35 cellular contexts compared by ENCODE assay signal in the genomic region with DNA sequence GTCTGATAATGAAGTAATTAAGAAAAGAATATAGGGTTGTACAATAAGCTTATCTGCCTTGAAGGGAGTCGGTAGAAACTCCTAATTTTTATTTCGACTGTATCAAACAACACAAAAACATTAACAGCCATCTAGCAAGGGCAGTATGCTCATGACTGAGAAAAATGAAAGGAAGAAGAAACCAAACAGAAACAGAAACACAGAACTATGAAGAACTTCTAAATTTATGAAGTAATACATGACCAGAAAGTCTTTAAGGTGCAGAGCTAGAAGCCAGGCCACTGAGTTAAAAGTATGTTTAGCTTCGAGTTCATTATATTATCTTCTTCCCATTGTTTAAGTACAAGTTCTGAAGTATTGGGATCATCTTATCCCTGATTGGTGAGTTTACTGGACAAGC.
"Had no signal": no experiment of that assay in that cellular context is flagged by ENCODE, and none has a peak within 500 bp of the region (broad histone marks: within the 10 kb centered on the region; RNA-seq: fewer than 3 reads in every experiment).

No MANE protein-coding gene starts in this region.

- H3K4me2 ChIP-seq: SK-N-SH had no signal

- DNase-seq: activated B cell treated with CpG ODN at 0.5 μM for 24 hours; activated CD4-positive, alpha-beta memory T cell treated with anti-CD3 and anti-CD28 coated beads, Interleukin-2, amount 10 ng/mL, durations not matched to agents 7 days and 5 days; activated CD4-positive, alpha-beta T cell treated with anti-CD3 and anti-CD28 coated beads for 4 hours; activated CD4-positive, alpha-beta T cell treated with anti-CD3 and anti-CD28 coated beads, Interleukin-2, amount 50 U/mL, for 1 hour; activated CD4-positive, CD25-positive, alpha-beta regulatory T cell treated with anti-CD3 and anti-CD28 coated beads, Interleukin-2, amount 50 U/mL, for 72 hours; activated effector memory CD4-positive, alpha-beta T cell treated with anti-CD3 and anti-CD28 coated beads, Interleukin-2, amount 50 U/mL, for 16 hours; activated naive CD4-positive, alpha-beta T cell; activated naive CD4-positive, alpha-beta T cell treated with anti-CD3 and anti-CD28 coated beads, Interleukin-2, amount 50 U/mL, for 16 hours; activated naive CD8-positive, alpha-beta T cell treated with anti-CD3 and anti-CD28 coated beads for 36 hours; activated T-cell treated with anti-CD3 and anti-CD28 coated beads, Interleukin-2, amount 50 U/mL, for 1 hour; activated T-cell treated with anti-CD3 and anti-CD28 coated beads, Interleukin-2, amount 50 U/mL, for 72 hours; amniotic stem cell; aorta; brain microvascular endothelial cell; central memory CD4-positive, alpha-beta T cell; NCI-H1105; NCI-H1417 treated with DMSO at 0.1 percent for 48 hours; NCI-H187 treated with DMSO at 0.1 percent for 48 hours; NCI-H2081; NCI-H2171 treated with DMSO at 0.1 percent for 48 hours; NCI-H2227 treated with DMSO at 0.1 percent for 48 hours; NCI-H446; NCI-H510A treated with DMSO at 0.1 percent for 48 hours; NCI-H526 treated with DMSO at 0.1 percent for 48 hours; NCI-H82; PC-3; Peyer's patch; RPMI8226; SHP77 treated with DMSO at 0.1 percent for 48 hours; SK-N-SH; T-helper 17 cell had no signal

- FAIRE-seq: colon had no signal

- H3K36me3 ChIP-seq: brain microvascular endothelial cell, Peyer's patch, SJSA1 had no signal

- H3K4me1 ChIP-seq: Peyer's patch, SJSA1 had no signal

- H3K27ac ChIP-seq: brain microvascular endothelial cell, Peyer's patch, SJSA1, VCaP had no signal

- H3K9ac ChIP-seq: SK-N-SH had no signal

- H3K4me3 ChIP-seq: Peyer's patch, SJSA1 had no signal

- H3K9me3 Mint-ChIP-seq: activated B cell treated with CpG ODN at 0.5 μM for 24 hours; activated CD4-positive, alpha-beta memory T cell treated with anti-CD3 and anti-CD28 coated beads, Interleukin-2, amount 10 ng/mL, durations not matched to agents 7 days and 5 days; activated naive CD8-positive, alpha-beta T cell treated with anti-CD3 and anti-CD28 coated beads for 36 hours; activated T-helper 17 cell treated with anti-CD3 and anti-CD28 coated beads, Interleukin-2, amount 50 U/mL, for 72 hours had no signal

- H3K36me3 Mint-ChIP-seq: activated naive CD8-positive, alpha-beta T cell treated with anti-CD3 and anti-CD28 coated beads for 36 hours had no signal

- H3K27me3 ChIP-seq: brain microvascular endothelial cell, Peyer's patch, SJSA1 had no signal

- H3K27me3 Mint-ChIP-seq: activated B cell treated with CpG ODN at 0.5 μM for 24 hours; activated CD4-positive, alpha-beta memory T cell treated with anti-CD3 and anti-CD28 coated beads, Interleukin-2, amount 10 ng/mL, durations not matched to agents 7 days and 5 days; activated naive CD8-positive, alpha-beta T cell treated with anti-CD3 and anti-CD28 coated beads for 36 hours; activated T-helper 17 cell treated with anti-CD3 and anti-CD28 coated beads, Interleukin-2, amount 50 U/mL, for 72 hours; T-helper 17 cell had no signal

- H3K27ac Mint-ChIP-seq: activated B cell treated with CpG ODN at 0.5 μM for 24 hours; activated CD4-positive, alpha-beta memory T cell treated with anti-CD3 and anti-CD28 coated beads, Interleukin-2, amount 10 ng/mL, durations not matched to agents 7 days and 5 days; activated naive CD8-positive, alpha-beta T cell treated with anti-CD3 and anti-CD28 coated beads for 36 hours; activated T-cell treated with anti-CD3 and anti-CD28 coated beads, Interleukin-2, amount 50 U/mL, for 72 hours; activated T-helper 17 cell treated with anti-CD3 and anti-CD28 coated beads, Interleukin-2, amount 50 U/mL, for 72 hours; T-helper 17 cell had no signal

- H3K4me1 Mint-ChIP-seq: activated B cell treated with CpG ODN at 0.5 μM for 24 hours; activated CD4-positive, alpha-beta memory T cell treated with anti-CD3 and anti-CD28 coated beads, Interleukin-2, amount 10 ng/mL, durations not matched to agents 7 days and 5 days; activated naive CD8-positive, alpha-beta T cell treated with anti-CD3 and anti-CD28 coated beads for 36 hours; activated T-helper 17 cell treated with anti-CD3 and anti-CD28 coated beads, Interleukin-2, amount 50 U/mL, for 72 hours; T-helper 17 cell had no signal

- H3K9me3 ChIP-seq: Peyer's patch, SJSA1, SK-N-SH had no signal

- ATAC-seq: activated T-cell treated with anti-CD3 and anti-CD28 coated beads, Interleukin-2, amount 50 U/mL, for 72 hours; activated T-helper 17 cell treated with anti-CD3 and anti-CD28 coated beads, Interleukin-2, amount 50 U/mL, for 72 hours; PC-3; T-helper 17 cell had no signal

- H3K4me3 Mint-ChIP-seq: activated B cell treated with CpG ODN at 0.5 μM for 24 hours; activated CD4-positive, alpha-beta memory T cell treated with anti-CD3 and anti-CD28 coated beads, Interleukin-2, amount 10 ng/mL, durations not matched to agents 7 days and 5 days; activated naive CD8-positive, alpha-beta T cell treated with anti-CD3 and anti-CD28 coated beads for 36 hours; activated T-cell treated with anti-CD3 and anti-CD28 coated beads, Interleukin-2, amount 50 U/mL, for 72 hours; activated T-helper 17 cell treated with anti-CD3 and anti-CD28 coated beads, Interleukin-2, amount 50 U/mL, for 72 hours; T-helper 17 cell had no signal
